28 cellular contexts compared by ENCODE assay signal in genomic region chr13:100545684-100546061, GRCh38.
"Had no signal": no experiment of that assay in that cellular context is flagged by ENCODE, and none has a peak within 500 bp of the region (broad histone marks: within the 10 kb centered on the region; RNA-seq: fewer than 3 reads in every experiment).

No MANE protein-coding gene starts in this region.

- H3K9me3 ChIP-seq: breast epithelium, heart left ventricle, left lung, sigmoid colon, thyroid gland, upper lobe of left lung had no signal

- H3K9me3 Mint-ChIP-seq: naive B cell; nephron progenitor cell; stimulated activated memory B cell treated with anti-CD40 and anti-IgM and Interleukin-4, amounts not matched to agents 10 μg/mL and 1 μg/mL and 100 μg/mL, for 72 hours; stimulated activated naive CD8-positive, alpha-beta T cell treated with anti-CD3 and anti-CD28 coated beads, Interleukin-15, amount 100 ng/mL, for 72 hours had no signal

- ATAC-seq: stimulated activated memory B cell treated with anti-CD40 and anti-IgM and Interleukin-4, amounts not matched to agents 10 μg/mL and 1 μg/mL and 100 μg/mL, for 72 hours; stimulated activated naive CD8-positive, alpha-beta T cell treated with anti-CD3 and anti-CD28 coated beads, Interleukin-15, amount 100 ng/mL, for 72 hours had no signal

- FAIRE-seq: colon, endometrium, small intestine had no signal

- H3K4me3 ChIP-seq: breast epithelium, heart left ventricle, left lung, sigmoid colon, SK-N-MC, thyroid gland, upper lobe of left lung had no signal

- DNase-seq: activated CD4-positive, alpha-beta T cell treated with anti-CD3 and anti-CD28 coated beads for 48 hours; activated CD4-positive, alpha-beta T cell treated with anti-CD3 and anti-CD28 coated beads, Interleukin-2, amount 50 U/mL, for 48 hours; activated CD8-positive, alpha-beta memory T cell treated with anti-CD3 and anti-CD28 coated beads for 24 hours; activated gamma-delta T cell treated with Interleukin-2 at 50 U/mL for 16 hours; activated naive CD4-positive, alpha-beta T cell treated with anti-CD3 and anti-CD28 coated beads, Interleukin-2, amount 50 U/mL, for 16 hours; activated T-cell treated with anti-CD3 and anti-CD28 coated beads, Interleukin-2, amount 50 U/mL, for 1 hour; central memory CD4-positive, alpha-beta T cell; effector CD8-positive, alpha-beta T cell; foreskin fibroblast; heart left ventricle; immature natural killer cell; naive B cell; nephron progenitor cell; occipital lobe; sigmoid colon; small intestine; stimulated activated CD4-positive, alpha-beta T cell treated with anti-CD3 and anti-CD28 coated beads, Interleukin-4, amount 100 ng/mL, for 24 hours; stimulated activated CD8-positive, alpha-beta memory T cell treated with anti-CD3 and anti-CD28 coated beads, Interleukin-4, amount 100 ng/mL, for 48 hours; stimulated activated naive CD8-positive, alpha-beta T cell treated with anti-CD3 and anti-CD28 coated beads, Interleukin-15, amount 100 ng/mL, for 72 hours; thyroid gland had no signal

- H3K27ac Mint-ChIP-seq: naive B cell; nephron progenitor cell; progenitor cell of endocrine pancreas; stimulated activated memory B cell treated with anti-CD40 and anti-IgM and Interleukin-4, amounts not matched to agents 10 μg/mL and 1 μg/mL and 100 μg/mL, for 72 hours; stimulated activated naive CD8-positive, alpha-beta T cell treated with anti-CD3 and anti-CD28 coated beads, Interleukin-15, amount 100 ng/mL, for 72 hours had no signal

- H3K36me3 ChIP-seq: breast epithelium, heart left ventricle, left lung, sigmoid colon, thyroid gland, upper lobe of left lung had no signal

- H3K27ac ChIP-seq: heart left ventricle, left lung, sigmoid colon, SK-N-MC, thyroid gland, upper lobe of left lung had no signal

- H3K4me3 Mint-ChIP-seq: immature natural killer cell; naive B cell; nephron progenitor cell; stimulated activated memory B cell treated with anti-CD40 and anti-IgM and Interleukin-4, amounts not matched to agents 10 μg/mL and 1 μg/mL and 100 μg/mL, for 72 hours; stimulated activated naive CD8-positive, alpha-beta T cell treated with anti-CD3 and anti-CD28 coated beads, Interleukin-15, amount 100 ng/mL, for 72 hours had no signal

- H3K27me3 ChIP-seq: breast epithelium, heart left ventricle, left lung, sigmoid colon, thyroid gland, upper lobe of left lung had no signal

- H3K27me3 Mint-ChIP-seq: naive B cell; progenitor cell of endocrine pancreas; stimulated activated memory B cell treated with anti-CD40 and anti-IgM and Interleukin-4, amounts not matched to agents 10 μg/mL and 1 μg/mL and 100 μg/mL, for 72 hours; stimulated activated naive CD8-positive, alpha-beta T cell treated with anti-CD3 and anti-CD28 coated beads, Interleukin-15, amount 100 ng/mL, for 72 hours had no signal

- H3K4me1 Mint-ChIP-seq: stimulated activated naive CD8-positive, alpha-beta T cell treated with anti-CD3 and anti-CD28 coated beads, Interleukin-15, amount 100 ng/mL, for 72 hours had no signal
